1 cellular context compared by ENCODE assay signal in the genomic region with DNA sequence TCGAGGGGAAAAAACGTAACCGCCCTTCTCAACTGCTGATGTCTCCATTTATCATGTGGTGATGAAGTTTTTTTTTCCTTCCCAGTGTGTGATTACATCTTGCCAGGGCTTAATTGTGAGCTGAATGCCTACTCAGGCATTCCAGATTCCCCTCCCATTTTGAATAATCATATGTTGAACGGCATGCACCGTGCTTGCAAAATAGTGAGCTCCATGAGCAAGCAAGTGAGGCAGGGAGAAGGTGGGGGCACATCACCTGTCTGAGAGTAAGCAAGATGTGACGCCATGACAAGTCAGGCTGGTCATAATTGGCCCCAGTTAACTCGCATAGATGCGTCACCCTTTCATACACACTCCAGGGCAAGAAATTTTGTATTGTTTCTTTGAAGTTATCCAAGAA.
TF ChIP-seq lines count a peak whose summit lies in the region.

No MANE protein-coding gene starts in this region.

TF ChIP-seq in SK-N-SH treated with all-trans-retinoic acid at 6 μM for 48 hours, 23 proteins besides CTCF, POLR2A, EP300 and RAD21 (continued from another document):
- TF ChIP-seq RARB (CRISPR knock-in tag; IDR thresholded peaks at IDR 0.05) (no peak), ISL1 (CRISPR knock-in tag; IDR thresholded peaks at IDR 0.05) (no peak), BACH2 (CRISPR knock-in tag; IDR thresholded peaks at IDR 0.05; ENCODE audit: borderline replicate concordance) (no peak), SNAI2 (CRISPR knock-in tag; IDR thresholded peaks at IDR 0.05) (no peak), CSDC2 (CRISPR knock-in tag; IDR thresholded peaks at IDR 0.05) (no peak), GLIS3 (CRISPR knock-in tag; IDR thresholded peaks at IDR 0.05) (no peak), TCF4 (CRISPR knock-in tag; IDR thresholded peaks at IDR 0.05; ENCODE audit: borderline replicate concordance) (no peak)
TF ChIP-seq in SK-N-SH treated with all-trans-retinoic acid at 6 μM for 48 hours: peak in this region for 0.
